In genomic region chr5:67143549-67143948, GRCh38 we compare ENCODE assay signal across 31 cellular contexts. TPM values are rescaled to one million over a fixed set of nuclear protein-coding genes. Genes with fewer than 3 reads are reported as not detected.
"Had no signal": no experiment of that assay in that cellular context is flagged by ENCODE, and none has a peak within 500 bp of the region (broad histone marks: within the 10 kb centered on the region; RNA-seq: fewer than 3 reads in every experiment).

No MANE protein-coding gene starts in this region.

- FAIRE-seq: colon had no signal

- H3K27me3 ChIP-seq: adrenal gland, body of pancreas, esophagus muscularis mucosa, foreskin keratinocyte, gastrocnemius medialis had no signal

- H3K4me1 Mint-ChIP-seq: activated CD4-positive, alpha-beta T cell treated with anti-CD3 and anti-CD28 coated beads for 36 hours; activated naive CD4-positive, alpha-beta T cell treated with anti-CD3 and anti-CD28 coated beads, Interleukin-2, amount 50 U/mL, for 24 hours; activated naive CD8-positive, alpha-beta T cell treated with anti-CD3 and anti-CD28 coated beads for 36 hours; activated naive CD8-positive, alpha-beta T cell treated with anti-CD3 and anti-CD28 coated beads, Interleukin-2, amount 50 U/mL, for 24 hours had no signal

- H3K4me1 ChIP-seq: adrenal gland, body of pancreas, foreskin keratinocyte, gastrocnemius medialis had no signal

- H3K27ac Mint-ChIP-seq: activated CD4-positive, alpha-beta memory T cell treated with anti-CD3 and anti-CD28 coated beads for 36 hours; activated CD4-positive, alpha-beta T cell treated with anti-CD3 and anti-CD28 coated beads for 36 hours; activated CD4-positive, alpha-beta T cell treated with anti-CD3 and anti-CD28 coated beads, Interleukin-2, amount 10 ng/mL, durations not matched to agents 24 days and 14 days; activated naive CD4-positive, alpha-beta T cell treated with anti-CD3 and anti-CD28 coated beads for 36 hours; activated naive CD4-positive, alpha-beta T cell treated with anti-CD3 and anti-CD28 coated beads, Interleukin-2, amount 50 U/mL, for 24 hours; activated naive CD8-positive, alpha-beta T cell treated with anti-CD3 and anti-CD28 coated beads for 36 hours; activated naive CD8-positive, alpha-beta T cell treated with anti-CD3 and anti-CD28 coated beads, Interleukin-2, amount 50 U/mL, for 24 hours; activated T-cell treated with anti-CD3 and anti-CD28 coated beads, Interleukin-2, amount 50 U/mL, for 24 hours; activated T-cell treated with anti-CD3 and anti-CD28 coated beads, Interleukin-2, amount 50 U/mL, for 72 hours; effector memory CD8-positive, alpha-beta T cell had no signal

- DNase-seq: activated CD4-positive, alpha-beta memory T cell treated with anti-CD3 and anti-CD28 coated beads for 36 hours; activated CD4-positive, alpha-beta T cell treated with anti-CD3 and anti-CD28 coated beads for 36 hours; activated CD4-positive, alpha-beta T cell treated with anti-CD3 and anti-CD28 coated beads, Interleukin-2, amount 10 ng/mL, durations not matched to agents 24 days and 14 days; activated CD4-positive, CD25-positive, alpha-beta regulatory T cell; activated CD4-positive, CD25-positive, alpha-beta regulatory T cell treated with anti-CD3 and anti-CD28 coated beads, Interleukin-2, amount 50 U/mL, for 72 hours; activated CD8-positive, alpha-beta memory T cell treated with anti-CD3 and anti-CD28 coated beads, Interleukin-2, amount 50 U/mL, for 48 hours; activated effector memory CD4-positive, alpha-beta T cell treated with anti-CD3 and anti-CD28 coated beads, Interleukin-2, amount 50 U/mL, for 16 hours; activated naive CD4-positive, alpha-beta T cell treated with anti-CD3 and anti-CD28 coated beads for 36 hours; activated naive CD8-positive, alpha-beta T cell treated with anti-CD3 and anti-CD28 coated beads for 36 hours; activated naive CD8-positive, alpha-beta T cell treated with anti-CD3 and anti-CD28 coated beads, Interleukin-2, amount 50 U/mL, for 24 hours; activated T-cell treated with anti-CD3 and anti-CD28 coated beads for 4 hours; activated T-cell treated with anti-CD3 and anti-CD28 coated beads, Interleukin-2, amount 50 U/mL, for 24 hours; activated T-cell treated with anti-CD3 and anti-CD28 coated beads, Interleukin-2, amount 50 U/mL, for 72 hours; amygdala; aorta; body of pancreas; caudate nucleus; cortex of kidney; dermis blood vessel endothelial cell; effector CD4-positive, alpha-beta T cell; effector memory CD8-positive, alpha-beta T cell; erythroblast; foreskin keratinocyte; gastrocnemius medialis; glutamatergic neuron; T-helper 2 cell had no signal

- H3K4me3 ChIP-seq: adrenal gland, body of pancreas, esophagus muscularis mucosa, gastrocnemius medialis had no signal

- ATAC-seq: activated CD4-positive, alpha-beta T cell treated with anti-CD3 and anti-CD28 coated beads for 36 hours; activated naive CD8-positive, alpha-beta T cell treated with anti-CD3 and anti-CD28 coated beads, Interleukin-2, amount 50 U/mL, for 24 hours; activated T-cell treated with anti-CD3 and anti-CD28 coated beads, Interleukin-2, amount 50 U/mL, for 72 hours; body of pancreas; effector memory CD8-positive, alpha-beta T cell; foreskin keratinocyte; gastrocnemius medialis had no signal

- H3K27me3 Mint-ChIP-seq: activated CD4-positive, alpha-beta memory T cell treated with anti-CD3 and anti-CD28 coated beads for 36 hours; activated CD4-positive, alpha-beta T cell treated with anti-CD3 and anti-CD28 coated beads for 36 hours; activated CD4-positive, alpha-beta T cell treated with anti-CD3 and anti-CD28 coated beads, Interleukin-2, amount 10 ng/mL, durations not matched to agents 24 days and 14 days; activated naive CD4-positive, alpha-beta T cell treated with anti-CD3 and anti-CD28 coated beads, Interleukin-2, amount 50 U/mL, for 24 hours; activated naive CD8-positive, alpha-beta T cell treated with anti-CD3 and anti-CD28 coated beads for 36 hours; activated naive CD8-positive, alpha-beta T cell treated with anti-CD3 and anti-CD28 coated beads, Interleukin-2, amount 50 U/mL, for 24 hours; activated T-cell treated with anti-CD3 and anti-CD28 coated beads, Interleukin-2, amount 50 U/mL, for 24 hours; effector memory CD8-positive, alpha-beta T cell had no signal

- H3K9me3 ChIP-seq: adrenal gland, body of pancreas, esophagus muscularis mucosa, gastrocnemius medialis had no signal

- H3K9me3 Mint-ChIP-seq: activated CD4-positive, alpha-beta memory T cell treated with anti-CD3 and anti-CD28 coated beads for 36 hours; activated CD4-positive, alpha-beta T cell treated with anti-CD3 and anti-CD28 coated beads, Interleukin-2, amount 10 ng/mL, durations not matched to agents 24 days and 14 days; activated naive CD4-positive, alpha-beta T cell treated with anti-CD3 and anti-CD28 coated beads for 36 hours; activated naive CD4-positive, alpha-beta T cell treated with anti-CD3 and anti-CD28 coated beads, Interleukin-2, amount 50 U/mL, for 24 hours; activated naive CD8-positive, alpha-beta T cell treated with anti-CD3 and anti-CD28 coated beads for 36 hours; activated naive CD8-positive, alpha-beta T cell treated with anti-CD3 and anti-CD28 coated beads, Interleukin-2, amount 50 U/mL, for 24 hours; activated T-cell treated with anti-CD3 and anti-CD28 coated beads, Interleukin-2, amount 50 U/mL, for 24 hours; activated T-cell treated with anti-CD3 and anti-CD28 coated beads, Interleukin-2, amount 50 U/mL, for 72 hours; effector memory CD8-positive, alpha-beta T cell had no signal

- H3K4me3 Mint-ChIP-seq: activated CD4-positive, alpha-beta memory T cell treated with anti-CD3 and anti-CD28 coated beads for 36 hours; activated CD4-positive, alpha-beta T cell treated with anti-CD3 and anti-CD28 coated beads for 36 hours; activated CD4-positive, alpha-beta T cell treated with anti-CD3 and anti-CD28 coated beads, Interleukin-2, amount 10 ng/mL, durations not matched to agents 24 days and 14 days; activated naive CD4-positive, alpha-beta T cell treated with anti-CD3 and anti-CD28 coated beads for 36 hours; activated naive CD4-positive, alpha-beta T cell treated with anti-CD3 and anti-CD28 coated beads, Interleukin-2, amount 50 U/mL, for 24 hours; activated naive CD8-positive, alpha-beta T cell treated with anti-CD3 and anti-CD28 coated beads for 36 hours; activated naive CD8-positive, alpha-beta T cell treated with anti-CD3 and anti-CD28 coated beads, Interleukin-2, amount 50 U/mL, for 24 hours; activated T-cell treated with anti-CD3 and anti-CD28 coated beads, Interleukin-2, amount 50 U/mL, for 24 hours; activated T-cell treated with anti-CD3 and anti-CD28 coated beads, Interleukin-2, amount 50 U/mL, for 72 hours; effector memory CD8-positive, alpha-beta T cell had no signal

- H3K27ac ChIP-seq: adrenal gland, body of pancreas, esophagus muscularis mucosa, foreskin keratinocyte, gastrocnemius medialis had no signal

RNA-seq across cellular contexts. Expression of gene CD180, which starts 53.0 kb away (rescaled TPM):
- total RNA-seq: activated naive CD4-positive, alpha-beta T cell treated with anti-CD3 and anti-CD28 coated beads for 36 hours; chondrocyte; dermis blood vessel endothelial cell; foreskin keratinocyte had no signal
- polyA plus RNA-seq: foreskin keratinocyte had no signal
